In genomic region chr15:67520276-67520975, GRCh38 we compare ENCODE assay signal across 1 cellular context.
A peak's percentile ranks its signal among the peaks of the same experiment; 100 is the strongest.
TF ChIP-seq lines count a peak whose summit lies in the region.

No MANE protein-coding gene starts in this region.

TF ChIP-seq in K562, 482 proteins besides CTCF, POLR2A, EP300 and RAD21 (continued from another document):
- TF ChIP-seq ZBTB40 (IDR thresholded peaks at IDR 0.05) = peak; percentile 26; the same call in 1 of the 2 replicates
- no peak for TF ChIP-seq ZBTB40 (CRISPR knock-in tag; IDR thresholded peaks at IDR 0.05)
- peak; percentile 84 for TF ChIP-seq ZEB2 (IDR thresholded peaks at IDR 0.05)
- TF ChIP-seq ZBTB8A (IDR thresholded peaks at IDR 0.05; ENCODE audit: partially characterized antibody) = no peak
- no peak for TF ChIP-seq HIVEP1 (CRISPR knock-in tag; IDR thresholded peaks at IDR 0.05)
- TF ChIP-seq PBX2 (CRISPR knock-in tag; IDR thresholded peaks at IDR 0.05; ENCODE audit: low read depth) = no peak
- no peak for TF ChIP-seq PBX2 (tag; conservative IDR thresholded peaks at IDR 0.05; ENCODE audit: low read depth)
- TF ChIP-seq MCM3 (IDR thresholded peaks at IDR 0.05) = no peak
- peak; percentile 21; the same call in 1 of the 2 replicates for TF ChIP-seq PML (IDR thresholded peaks at IDR 0.05; ENCODE audit: low read length)
- no peak for TF ChIP-seq SMAD1 (IDR thresholded peaks at IDR 0.05; ENCODE audit: low read depth, low read length, partially characterized antibody)
- no peak for TF ChIP-seq ZNF780A (CRISPR knock-in tag; IDR thresholded peaks at IDR 0.05)
- TF ChIP-seq HMG20A (CRISPR knock-in tag; conservative IDR thresholded peaks at IDR 0.05) = no peak
- no peak; the same call in 1 of the 2 replicates for TF ChIP-seq KAT7 (CRISPR knock-in tag; IDR thresholded peaks at IDR 0.05; ENCODE audit: borderline replicate concordance)
- TF ChIP-seq TCF7 (IDR thresholded peaks at IDR 0.05; ENCODE audit: borderline replicate concordance) = no peak
- TF ChIP-seq E2F3 (CRISPR knock-in tag; IDR thresholded peaks at IDR 0.05) = no peak
- no peak for TF ChIP-seq RUNX1 (IDR thresholded peaks at IDR 0.05; ENCODE audit: low read depth)
